Comparison of ENCODE assay signal across 10 cellular contexts in the genomic region with DNA sequence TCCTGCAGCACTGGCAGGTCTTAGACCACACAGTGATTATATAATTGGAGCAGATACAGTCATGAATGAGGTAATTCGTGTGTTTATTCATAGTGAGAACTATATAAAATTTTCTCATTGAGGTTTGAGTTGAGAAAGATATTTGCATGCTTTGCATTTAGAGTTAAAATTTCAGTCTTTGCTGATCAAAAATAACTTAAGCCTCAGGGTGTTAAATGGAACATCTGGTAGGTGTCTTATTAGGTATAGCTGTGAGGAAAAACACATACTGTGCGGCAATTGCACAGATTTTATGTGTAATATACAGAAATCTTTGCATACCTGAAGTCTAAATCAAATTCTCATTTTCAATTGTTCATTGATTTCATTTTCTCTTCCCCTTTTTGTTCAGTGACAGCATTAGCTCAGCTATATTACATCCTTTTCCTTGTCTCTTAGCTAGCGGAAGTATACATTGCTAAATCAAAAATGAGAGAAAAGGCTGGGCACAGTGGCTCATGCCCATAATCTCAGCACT. TPM values are rescaled to one million over a fixed set of nuclear protein-coding genes. Genes with fewer than 3 reads are reported as not detected.
DNase-seq lines count a peak whose midpoint lies in the region; ATAC-seq and TF ChIP-seq lines count a peak whose summit lies in the region.
"Had no signal": no experiment of that assay in that cellular context is flagged by ENCODE, and none has a peak within 500 bp of the region (broad histone marks: within the 10 kb centered on the region; RNA-seq: fewer than 3 reads in every experiment).

No MANE protein-coding gene starts in this region.

- DNase-seq in lower lobe of right lung (no peak), DMS114 treated with DMSO at 0.1 percent for 48 hours (lab: John Stamatoyannopoulos, UW; ENCODE audit: unreplicated experiment) (no peak), NCI-H1105 (lab: John Stamatoyannopoulos, UW) (no peak), GDM1 (lab: John Stamatoyannopoulos, UW) (no peak), midbrain (lab: John Stamatoyannopoulos, UW) (no peak)
- DNase-seq: DND-41, SW 1271 had no signal

- TF ChIP-seq CTCF in lower lobe of right lung (IDR thresholded peaks at IDR 0.05), result no peak

- ATAC-seq in GM18861 (IDR thresholded peaks at IDR 0.05; ENCODE audit: unreplicated experiment), result peak; percentile 77
- peak; percentile 81 for ATAC-seq in GM21576 (IDR thresholded peaks at IDR 0.05; ENCODE audit: unreplicated experiment)
- ATAC-seq in HG03196 (IDR thresholded peaks at IDR 0.05; ENCODE audit: unreplicated experiment), result peak; percentile 76
- ATAC-seq in lower lobe of right lung, result peak; percentile 28 to 66

- H3K27me3 ChIP-seq in lower lobe of right lung (ENCODE audit: low read depth), result no peaks in the 10 kb centered on the region

- no peaks in the 10 kb centered on the region for H3K9me3 ChIP-seq in lower lobe of right lung

- peaks cover 5% of the 10 kb centered on the region for H3K4me1 ChIP-seq in lower lobe of right lung

- intact Hi-C loops in lower lobe of right lung (cut with DNase I), result no loop called here

- no peak overlapping the region for H3K27ac ChIP-seq in lower lobe of right lung

- H3K4me3 ChIP-seq in lower lobe of right lung, result no peak overlapping the region

- peaks cover 61% of the 10 kb centered on the region for H3K36me3 ChIP-seq in lower lobe of right lung

RNA-seq across cellular contexts. Expression of a gene that starts 21.2 kb away (rescaled TPM):
- total RNA-seq in lower lobe of right lung, result 64.9 TPM
